ENCODE assay signal across 9 cellular contexts in the genomic region with DNA sequence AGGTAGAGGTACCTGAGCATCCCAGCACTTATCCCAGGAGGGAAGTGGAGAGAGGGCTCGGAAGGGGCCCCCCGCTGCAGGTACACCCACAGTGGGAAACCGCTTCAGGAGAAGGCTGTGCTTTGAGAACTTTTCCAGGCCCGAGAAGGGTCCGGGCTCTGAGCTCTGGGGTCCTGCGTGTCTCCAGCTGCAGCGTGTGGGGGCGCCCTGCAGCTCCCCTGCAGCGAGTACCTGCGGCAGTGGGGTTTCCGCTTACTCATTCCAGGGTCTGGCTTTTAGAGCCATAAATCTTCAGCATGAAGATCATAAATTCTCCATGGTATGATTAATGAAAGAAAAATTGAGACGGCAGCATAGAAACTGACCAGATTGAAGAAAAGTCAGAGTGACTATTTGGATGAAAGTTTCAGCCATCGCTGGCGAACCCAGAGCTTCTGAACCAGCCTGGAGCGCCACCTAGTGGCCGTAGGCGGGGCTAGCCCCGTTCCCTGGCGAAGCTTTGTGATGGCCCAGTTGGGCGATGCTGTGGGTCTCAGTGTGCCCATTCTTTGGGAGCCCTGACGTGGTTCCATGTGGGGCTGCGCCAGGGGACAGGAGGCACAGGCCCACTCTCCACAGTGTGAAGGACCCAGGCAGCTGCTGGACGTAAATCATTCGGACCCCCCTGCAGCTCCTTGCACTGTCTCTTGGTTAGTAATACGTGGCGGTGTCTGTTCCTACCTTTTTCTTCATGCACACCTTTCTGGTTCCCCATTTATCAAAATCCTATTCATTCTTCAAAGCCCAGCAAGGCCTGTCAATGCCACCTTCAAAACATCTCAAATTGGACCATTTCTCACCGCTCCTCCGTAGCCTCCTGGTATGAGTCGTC.
DNase-seq lines count a peak whose midpoint lies in the region; ATAC-seq and TF ChIP-seq lines count a peak whose summit lies in the region.
"Had no signal": no experiment of that assay in that cellular context is flagged by ENCODE, and none has a peak within 500 bp of the region (broad histone marks: within the 10 kb centered on the region; RNA-seq: fewer than 3 reads in every experiment).

No MANE protein-coding gene starts in this region.

- no peak overlapping the region for H3K9ac ChIP-seq in DND-41 (ENCODE audit: low read depth, low read length)

- H3K4me2 ChIP-seq in DND-41 (ENCODE audit: insufficient read depth, low read length) = no peak overlapping the region

- intact Hi-C loops in activated T-helper 2 cell treated with anti-CD3 and anti-CD28 coated beads, Interferon-gamma antibody, Interleukin-2, Interleukin-4, amounts not matched to agents 10 μg/mL and 5 μg/mL and 100 μg/mL, durations not matched to agents 14 hours and 24 hours and 36 hours (cut with micrococcal nuclease) = loop anchor here (1.0 to 2.0 kb wide), 2 partner anchors 141 to 202 kb away; no protein-coding TSS in a partner anchor
- intact Hi-C loops in testis (cut with DNase I; ENCODE audit: low total_unique reads) = loop anchor here (5.0 kb wide), 1 partner anchor 138 kb away; no protein-coding TSS in a partner anchor

- H3K27ac Mint-ChIP-seq in activated T-helper 2 cell treated with anti-CD3 and anti-CD28 coated beads, Interferon-gamma antibody, Interleukin-2, Interleukin-4, amounts not matched to agents 10 μg/mL and 5 μg/mL and 100 μg/mL, durations not matched to agents 14 hours and 24 hours and 36 hours = no peak overlapping the region

- 54 to 62% methylated on average over 28 to 29 of the region's 29 CpGs for WGBS in testis, 2 donors

- H3K36me3 Mint-ChIP-seq in activated T-helper 2 cell treated with anti-CD3 and anti-CD28 coated beads, Interferon-gamma antibody, Interleukin-2, Interleukin-4, amounts not matched to agents 10 μg/mL and 5 μg/mL and 100 μg/mL, durations not matched to agents 14 hours and 24 hours and 36 hours (ENCODE audit: low read depth) = no peaks in the 10 kb centered on the region

- peak; percentile 94 for ATAC-seq in DND-41 (ENCODE audit: insufficient read depth, low read depth)
- no peak for ATAC-seq in HG03135 (IDR thresholded peaks at IDR 0.05; ENCODE audit: unreplicated experiment)

- H3K36me3 ChIP-seq in DND-41 (ENCODE audit: insufficient read depth, low read length) (no peaks in the 10 kb centered on the region), testis (ENCODE audit: low read depth, missing control alignments) (no peaks in the 10 kb centered on the region)

- H4K20me1 ChIP-seq in DND-41 (ENCODE audit: insufficient read depth, low read length) = peaks cover 12% of the 10 kb centered on the region; the same call in 1 of the 2 replicates

- H3K27ac ChIP-seq in DND-41 (ENCODE audit: low read length) = no peak overlapping the region
- no peak overlapping the region for H3K27ac ChIP-seq in testis
- H3K27ac ChIP-seq: epithelial cell of prostate had no signal

- H2AFZ ChIP-seq in DND-41 (ENCODE audit: low read depth, low read length) = no peak overlapping the region

- H3K4me3 Mint-ChIP-seq in activated T-helper 2 cell treated with anti-CD3 and anti-CD28 coated beads, Interferon-gamma antibody, Interleukin-2, Interleukin-4, amounts not matched to agents 10 μg/mL and 5 μg/mL and 100 μg/mL, durations not matched to agents 14 hours and 24 hours and 36 hours (ENCODE audit: low read depth) = no peak overlapping the region

- TF ChIP-seq POLR2A in testis (IDR thresholded peaks at IDR 0.05) = no peak

- H3K9me3 ChIP-seq in DND-41 (ENCODE audit: insufficient read depth, low read length, severe bottlenecking) (no peaks in the 10 kb centered on the region), testis (no peaks in the 10 kb centered on the region)

- peak; percentile 96 for TF ChIP-seq CTCF in DND-41 (IDR thresholded peaks at IDR 0.05; ENCODE audit: borderline replicate concordance, extremely low read depth, low read length, poor library complexity, severe bottlenecking)
- peak; percentile 94 for TF ChIP-seq CTCF in fibroblast of villous mesenchyme (IDR thresholded peaks at IDR 0.05; ENCODE audit: insufficient read depth, low read depth, low read length)
- TF ChIP-seq CTCF in testis (IDR thresholded peaks at IDR 0.05) = peak; percentile 84 to 97 (median 95)

- H3K27me3 ChIP-seq in DND-41 (ENCODE audit: insufficient read depth, low read length, poor library complexity) (peaks cover 8% of the 10 kb centered on the region), testis (no peaks in the 10 kb centered on the region)

- H3K4me1 ChIP-seq in DND-41 (ENCODE audit: insufficient read depth, low read length) = no peaks in the 10 kb centered on the region
- peaks cover 10% of the 10 kb centered on the region for H3K4me1 ChIP-seq in testis

- peaks cover 2% of the 10 kb centered on the region for H3K27me3 Mint-ChIP-seq in activated T-helper 2 cell treated with anti-CD3 and anti-CD28 coated beads, Interferon-gamma antibody, Interleukin-2, Interleukin-4, amounts not matched to agents 10 μg/mL and 5 μg/mL and 100 μg/mL, durations not matched to agents 14 hours and 24 hours and 36 hours (ENCODE audit: low read depth)

- H3K4me3 ChIP-seq in DND-41 (ENCODE audit: low read depth in 1 of 2, low read length in 2 of 2) (no peak overlapping the region), fibroblast of villous mesenchyme (ENCODE audit: low read depth, low read length) (no peak overlapping the region), testis (no peak overlapping the region)

- H3K4me1 Mint-ChIP-seq in activated T-helper 2 cell treated with anti-CD3 and anti-CD28 coated beads, Interferon-gamma antibody, Interleukin-2, Interleukin-4, amounts not matched to agents 10 μg/mL and 5 μg/mL and 100 μg/mL, durations not matched to agents 14 hours and 24 hours and 36 hours (ENCODE audit: low read depth) = no peaks in the 10 kb centered on the region

- H3K9me3 Mint-ChIP-seq in activated T-helper 2 cell treated with anti-CD3 and anti-CD28 coated beads, Interferon-gamma antibody, Interleukin-2, Interleukin-4, amounts not matched to agents 10 μg/mL and 5 μg/mL and 100 μg/mL, durations not matched to agents 14 hours and 24 hours and 36 hours = no peaks in the 10 kb centered on the region

- H3K79me2 ChIP-seq in DND-41 (ENCODE audit: insufficient read depth, low read length) = no peaks in the 10 kb centered on the region

- DNase-seq in DND-41 = peak; percentile 69
- DNase-seq in HT1080 (ENCODE audit: low read depth) = peak; percentile 62
- DNase-seq in RKO (ENCODE audit: low spot score) = peak; percentile 69
- peak; percentile 52 for DNase-seq in activated T-helper 2 cell treated with anti-CD3 and anti-CD28 coated beads, Interferon-gamma antibody, Interleukin-2, Interleukin-4, amounts not matched to agents 10 μg/mL and 5 μg/mL and 100 μg/mL, durations not matched to agents 14 hours and 24 hours and 36 hours (ENCODE audit: low spot score)
- peak; percentile 68 for DNase-seq in fibroblast of villous mesenchyme (ENCODE audit: low read depth)
- peak; percentile 50 for DNase-seq in occipital lobe (lab: John Stamatoyannopoulos, UW)
- DNase-seq in testis = peak; percentile 88
